In genomic region chr1:196639291-196639690, GRCh38 we compare ENCODE assay signal across 4 cellular contexts. TPM values are rescaled to one million over a fixed set of nuclear protein-coding genes. Genes with fewer than 3 reads are reported as not detected.
"Had no signal": no experiment of that assay in that cellular context is flagged by ENCODE, and none has a peak within 500 bp of the region (broad histone marks: within the 10 kb centered on the region; RNA-seq: fewer than 3 reads in every experiment).

No MANE protein-coding gene starts in this region.

RNA-seq across cellular contexts. Expression of gene CFH, which starts 12.6 kb away (rescaled TPM):
- total RNA-seq: HepG2 had no signal
- polyA plus RNA-seq: HepG2, IgD-negative memory B cell had no signal

RNA-seq across cellular contexts. Expression of gene KCNT2, which starts 31.1 kb away (rescaled TPM):
- total RNA-seq: HepG2, HT-29, HT1080 had no signal
- polyA plus RNA-seq: HepG2, IgD-negative memory B cell had no signal
